Comparison of ENCODE assay signal across 8 cellular contexts in genomic region chr12:53451661-53452158, GRCh38.
DNase-seq lines count a peak whose midpoint lies in the region; ATAC-seq and TF ChIP-seq lines count a peak whose summit lies in the region.

Gene PCBP2 (plus strand): TSS chr12:53452102. CDS start chr12:53454801, 2,699 bp downstream.

- H3K36me3 ChIP-seq in RWPE2 (ENCODE audit: low read depth) = peaks cover 43% of the 10 kb centered on the region

- H3K4me1 ChIP-seq in RWPE2 (ENCODE audit: insufficient read depth, poor library complexity, severe bottlenecking) = peaks cover 8% of the 10 kb centered on the region

- DNase-seq in ELF-1 (ENCODE audit: low read depth, low spot score) (peak; percentile 99), GOT3 (lab: John Stamatoyannopoulos, UW) (peak; percentile 91), LNCaP clone FGC (ENCODE audit: low read depth) (peak; percentile 99), RWPE2 (ENCODE audit: low spot score) (peak; percentile 99), fibroblast of peridontal ligament (ENCODE audit: extremely low read depth) (peak; percentile 99)
- peak; percentile 97 for DNase-seq in activated T-helper 9 cell treated with anti-CD3 and anti-CD28 coated beads, Interleukin-2, amount 50 U/mL, for 16 hours (ENCODE audit: low read depth)
- DNase-seq in stimulated activated naive CD8-positive, alpha-beta T cell treated with anti-CD3 and anti-CD28 coated beads, Interleukin-15, amount 100 ng/mL, for 72 hours = peak; percentile 98 to 99

- H3K9me3 Mint-ChIP-seq in nephron = no peaks in the 10 kb centered on the region
- no peaks in the 10 kb centered on the region for H3K9me3 Mint-ChIP-seq in stimulated activated naive CD8-positive, alpha-beta T cell treated with anti-CD3 and anti-CD28 coated beads, Interleukin-15, amount 100 ng/mL, for 72 hours

- peak within 1 kb of the TSS; percentile 69 to 98 (median 82) for H3K27ac Mint-ChIP-seq in nephron
- H3K27ac Mint-ChIP-seq in stimulated activated naive CD8-positive, alpha-beta T cell treated with anti-CD3 and anti-CD28 coated beads, Interleukin-15, amount 100 ng/mL, for 72 hours = peak within 1 kb of the TSS; percentile 98 to 100

- no peaks in the 10 kb centered on the region for H3K9me3 ChIP-seq in RWPE2 (ENCODE audit: severe bottlenecking)

- no peaks in the 10 kb centered on the region for H3K27me3 ChIP-seq in RWPE2 (ENCODE audit: insufficient read depth, poor library complexity, severe bottlenecking)

- peaks cover 26% of the 10 kb centered on the region for H3K4me1 Mint-ChIP-seq in nephron
- H3K4me1 Mint-ChIP-seq in stimulated activated naive CD8-positive, alpha-beta T cell treated with anti-CD3 and anti-CD28 coated beads, Interleukin-15, amount 100 ng/mL, for 72 hours = peaks cover 56% of the 10 kb centered on the region

- TF ChIP-seq CTCF in LNCaP clone FGC (IDR thresholded peaks at IDR 0.05; ENCODE audit: control insufficient read depth, extremely low read depth, insufficient read depth) (peak; percentile 92), RWPE2 (IDR thresholded peaks at IDR 0.05; ENCODE audit: poor library complexity, severe bottlenecking) (peak; percentile 82), nephron (IDR thresholded peaks at IDR 0.05; ENCODE audit: unreplicated experiment in 3 of 3) (peak; percentile 85 to 91 (median 91))

- no peaks in the 10 kb centered on the region for H3K27me3 Mint-ChIP-seq in nephron (ENCODE audit: low read depth)
- no peaks in the 10 kb centered on the region for H3K27me3 Mint-ChIP-seq in stimulated activated naive CD8-positive, alpha-beta T cell treated with anti-CD3 and anti-CD28 coated beads, Interleukin-15, amount 100 ng/mL, for 72 hours

- H3K4me3 ChIP-seq in LNCaP clone FGC (ENCODE audit: low read depth, low read length) (peak within 1 kb of the TSS; percentile 72), RWPE2 (ENCODE audit: severe bottlenecking) (peak within 1 kb of the TSS; percentile 65)

- peak within 1 kb of the TSS; percentile 97 to 100 (median 99) for H3K4me3 Mint-ChIP-seq in nephron
- H3K4me3 Mint-ChIP-seq in stimulated activated naive CD8-positive, alpha-beta T cell treated with anti-CD3 and anti-CD28 coated beads, Interleukin-15, amount 100 ng/mL, for 72 hours = peak within 1 kb of the TSS; percentile 86 to 94

- H3K27ac ChIP-seq in RWPE2 (ENCODE audit: poor library complexity, severe bottlenecking) = peak within 1 kb of the TSS; percentile 64

- ATAC-seq in RWPE2 (ENCODE audit: low read depth) = peak; percentile 94
- peak; percentile 97 for ATAC-seq in stimulated activated naive CD8-positive, alpha-beta T cell treated with anti-CD3 and anti-CD28 coated beads, Interleukin-15, amount 100 ng/mL, for 72 hours

- peaks cover 48% of the 10 kb centered on the region for H3K36me3 Mint-ChIP-seq in nephron (ENCODE audit: low read depth)

Comparison
In these comparisons a context has a peak if more than half of its experiments do, and no peak if none do; other contexts are left out.
1. Peak in every context shown above with its lines: DNase-seq, ATAC-seq, H3K4me3 ChIP-seq and H3K27ac ChIP-seq.